ENCODE assay signal across 9 cellular contexts in the genomic region with DNA sequence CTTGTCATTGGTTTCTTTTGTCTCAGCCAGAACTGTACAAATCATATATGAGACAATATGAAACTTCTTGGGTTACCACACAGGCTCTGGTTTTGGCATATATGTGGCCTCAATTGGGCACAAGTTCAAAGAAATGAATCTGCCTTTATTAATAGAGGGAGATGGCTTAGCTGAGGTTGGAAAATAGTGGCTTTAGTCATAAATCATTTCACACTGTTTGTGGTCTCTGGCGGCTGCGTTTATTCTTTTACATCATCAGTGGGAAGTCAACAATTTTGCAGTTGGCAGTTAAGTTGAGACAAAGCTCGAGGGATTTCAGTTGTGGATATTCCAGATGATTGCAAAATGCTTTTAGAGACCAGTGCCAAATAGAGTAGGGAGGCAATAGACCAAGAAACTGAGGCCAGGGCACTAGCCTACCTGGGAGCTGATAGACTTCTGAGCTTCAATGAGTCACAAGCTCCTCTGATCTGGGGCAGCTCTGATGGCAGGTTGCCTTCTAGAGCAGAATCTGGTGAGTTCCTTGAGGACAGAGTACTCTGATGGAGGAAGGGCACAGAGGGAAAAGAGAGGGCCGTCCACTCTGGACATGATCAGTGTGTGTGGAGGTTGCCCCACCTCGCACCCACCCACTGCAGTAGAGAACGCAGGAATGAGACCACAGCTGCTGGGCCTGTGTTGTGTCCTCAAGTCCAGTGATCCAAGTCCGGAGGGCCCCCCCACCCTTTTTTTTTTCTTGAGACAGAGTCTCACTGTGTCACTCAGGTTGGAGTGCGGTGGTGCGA.
DNase-seq lines count a peak whose midpoint lies in the region; ATAC-seq, FAIRE-seq and TF ChIP-seq lines count a peak whose summit lies in the region.
"Had no signal": no experiment of that assay in that cellular context is flagged by ENCODE, and none has a peak within 500 bp of the region (broad histone marks: within the 10 kb centered on the region; RNA-seq: fewer than 3 reads in every experiment).

No MANE protein-coding gene starts in this region.

- WGBS in GM12878 (ENCODE audit: insufficient coverage, insufficient replicate concordance, low lambda C conversion rate, missing lambda C conversion rate) = 44% methylated on average over 9 of the region's 9 CpGs

- TF ChIP-seq EP300 in GM12878 (IDR thresholded peaks at IDR 0.05; ENCODE audit: borderline replicate concordance in 1 of 2, control insufficient read depth in 1 of 2, low read depth in 2 of 2, low read length in 2 of 2) = no peak

- no peak overlapping the region for H3K27ac ChIP-seq in GM12878 (ENCODE audit: control insufficient read depth, insufficient read depth)

- CTCF ChIA-PET in GM12878 (lab: Yijun Ruan, JAX) = no interaction called here

- ATAC-seq in GM12878 (peak; percentile 49; the same call in 2 of the 3 replicates), omental fat pad (ENCODE audit: low FRiP score) (peak; percentile 70), GM18873 (IDR thresholded peaks at IDR 0.05; ENCODE audit: low FRiP score, unreplicated experiment) (no peak), GM19035 (IDR thresholded peaks at IDR 0.05; ENCODE audit: unreplicated experiment) (no peak)

- no peak for TF ChIP-seq CTCF in GM12878 (IDR thresholded peaks at IDR 0.05 in 2 of 3, conservative IDR thresholded peaks at IDR 0.05 in 1 of 3; ENCODE audit: control insufficient read depth in 2 of 3, extremely low read depth in 1 of 3, insufficient read depth in 1 of 3, low read depth in 3 of 3, low read length in 3 of 3)
- no peak for TF ChIP-seq CTCF in omental fat pad (IDR thresholded peaks at IDR 0.05)

- intact Hi-C loops in GM12878 (cut with micrococcal nuclease; ENCODE audit: unreplicated experiment) = no loop called here

- FAIRE-seq in GM12878 (lab: Jason Lieb, UNC) = no peak

- SMC1A ChIA-PET in GM12878 (lab: Charles Lee; ENCODE audit: uncharacterized antibody, unreplicated experiment) = interaction anchor here (0.8 to 1.7 kb wide), 4 partner anchors 12 to 146 kb away, joined by 3 to 4 read pairs (median 3); no protein-coding TSS in a partner anchor

- H3K4me3 ChIP-seq in GM12878 = no peak overlapping the region

- H3K27me3 ChIP-seq in GM12878 (replicated peaks in 1 of 2; ENCODE audit: control insufficient read depth in 2 of 2, insufficient read depth in 2 of 2, low read length in 1 of 2) = peaks cover 0 to 4% of the 10 kb centered on the region in 2 experiments

- H3K36me3 ChIP-seq in GM12878 (ENCODE audit: control insufficient read depth in 2 of 2, insufficient read depth in 2 of 2, low read length in 1 of 2) = no peaks in the 10 kb centered on the region

- no peak for TF ChIP-seq RAD21 in GM12878 (IDR thresholded peaks at IDR 0.05; ENCODE audit: insufficient read depth, low read depth, low read length)

- POLR2A ChIA-PET in GM12878 (lab: Charles Lee) = interaction anchor here (0.6 kb wide), 1 partner anchor 148 kb away, joined by 4 read pairs; no protein-coding TSS in a partner anchor

- H3K79me2 ChIP-seq in GM12878 (ENCODE audit: control insufficient read depth, insufficient read depth, low read length) = no peaks in the 10 kb centered on the region

- in situ Hi-C loops in GM12878 (cut with MboI) = no loop called here

- BruUV-seq in GM12878 (replicated peaks; lab: Mats Ljungman, UMichigan) = no TSS peak

- DNase-seq in COR-L47 (lab: John Stamatoyannopoulos, UW) (peak; percentile 9), NCI-H2196 (lab: John Stamatoyannopoulos, UW; ENCODE audit: unreplicated experiment) (peak; percentile 14), GM12878 (ENCODE audit: low read depth, low spot score) (no peak), omental fat pad (ENCODE audit: low spot score) (no peak), NCI-H1694 treated with DMSO at 0.1 percent for 48 hours (lab: John Stamatoyannopoulos, UW) (no peak), RKO (ENCODE audit: low spot score) (no peak)
- DNase-seq: posterior cingulate gyrus had no signal

- H4K20me1 ChIP-seq in GM12878 (ENCODE audit: control insufficient read depth, insufficient read depth) = no peaks in the 10 kb centered on the region; the same call in 1 of the 2 replicates

- no peaks in the 10 kb centered on the region for H3K9me3 ChIP-seq in GM12878 (replicated peaks; ENCODE audit: control insufficient read depth, insufficient read depth, low read length)

- no peak overlapping the region for H2AFZ ChIP-seq in GM12878 (ENCODE audit: control insufficient read depth, low read depth, low read length)

- H3K4me2 ChIP-seq in GM12878 (ENCODE audit: control insufficient read depth, insufficient read depth) = no peak overlapping the region

- RAD21 ChIA-PET in GM12878 (lab: Charles Lee; ENCODE audit: unreplicated experiment) = no interaction called here

- TF ChIP-seq POLR2A in GM12878 (IDR thresholded peaks at IDR 0.05; ENCODE audit: low read depth, low read length) = no peak

- H3K4me1 ChIP-seq in GM12878 (ENCODE audit: control insufficient read depth, insufficient read depth, low read length) = no peaks in the 10 kb centered on the region

- no peak overlapping the region for H3K9ac ChIP-seq in GM12878 (ENCODE audit: control insufficient read depth, insufficient read depth, low read length)

TF ChIP-seq in GM12878, 131 proteins besides CTCF, POLR2A, EP300 and RAD21:
- TF ChIP-seq RUNX3 (IDR thresholded peaks at IDR 0.05; ENCODE audit: low read length) (peak; percentile 70), NKRF (conservative IDR thresholded peaks at IDR 0.05) (no peak)

Comparison
In these comparisons a context has a peak if more than half of its experiments do, and no peak if none do; other contexts are left out.
1. DNase-seq: peak in COR-L47 (single experiment) and NCI-H2196 (single experiment); none in GM12878 (single experiment), omental fat pad (single experiment), NCI-H1694 treated with DMSO at 0.1 percent for 48 hours (single experiment) and RKO (single experiment).
2. ATAC-seq: peak in GM12878 (single experiment) and omental fat pad (single experiment); none in GM18873 (single experiment) and GM19035 (single experiment).